Comparison of ENCODE assay signal across 23 cellular contexts in the genomic region with DNA sequence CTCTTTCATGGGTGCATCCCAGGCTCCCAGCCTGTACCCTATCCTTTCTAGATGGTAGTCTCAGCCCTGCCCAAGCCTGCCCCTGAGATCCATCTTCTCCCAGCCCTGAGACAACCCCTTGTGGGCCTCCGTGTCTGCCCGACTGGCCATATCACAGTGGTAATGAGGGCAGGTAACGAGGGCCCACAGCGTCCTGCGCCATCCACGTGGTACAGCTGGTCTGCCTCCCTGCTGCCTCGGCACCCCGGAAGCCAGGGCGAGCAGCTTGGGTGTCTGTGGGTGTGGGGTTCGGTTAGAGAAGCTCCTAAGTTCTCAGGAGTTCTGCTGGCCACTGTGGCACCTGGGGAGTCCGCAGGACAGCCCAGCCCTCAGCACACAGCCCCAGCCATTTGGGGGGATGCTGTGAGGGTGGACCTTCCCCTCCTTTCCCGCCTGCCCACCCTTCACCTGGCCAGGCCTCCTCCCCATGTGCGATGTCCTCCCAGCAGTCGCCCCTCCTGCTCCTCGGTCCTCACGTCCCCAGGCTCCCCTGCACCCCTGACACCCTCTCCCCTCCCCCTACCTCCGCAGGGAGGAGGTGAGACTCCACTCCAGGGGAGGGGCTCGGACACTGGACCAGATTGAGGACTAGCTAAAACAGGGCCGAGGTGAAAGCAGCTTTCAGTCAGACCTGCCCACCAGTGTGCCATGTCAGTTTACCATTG.
DNase-seq lines count a peak whose midpoint lies in the region; ATAC-seq and TF ChIP-seq lines count a peak whose summit lies in the region.
"Had no signal": no experiment of that assay in that cellular context is flagged by ENCODE, and none has a peak within 500 bp of the region (broad histone marks: within the 10 kb centered on the region; RNA-seq: fewer than 3 reads in every experiment).

No MANE protein-coding gene starts in this region.

- H2BK120ac ChIP-seq in neuronal stem cell (ENCODE audit: low read depth, low read length), result no peak overlapping the region

- no peaks in the 10 kb centered on the region for H4K20me1 ChIP-seq in BLaER1

- H2BK15ac ChIP-seq in neuronal stem cell (ENCODE audit: low read length), result no peak overlapping the region

- peaks cover 0 to 4% (median 0%) of the 10 kb centered on the region in 5 experiments for H3K9me3 Mint-ChIP-seq in brain
- H3K9me3 Mint-ChIP-seq: CD14-positive monocyte; CD4-positive, alpha-beta memory T cell; CD8-positive, alpha-beta memory T cell had no signal

- DNase-seq in Right ventricle myocardium inferior (ENCODE audit: missing footprints), result peak; percentile 68
- DNase-seq in right atrium auricular region (ENCODE audit: low spot score), result no peak
- no peak for DNase-seq in neuronal stem cell (ENCODE audit: low spot score)
- DNase-seq in UCSD-AML1 (lab: John Stamatoyannopoulos, UW; ENCODE audit: unreplicated experiment), result no peak
- no peak for DNase-seq in NCI-H2171 treated with DMSO at 0.1 percent for 48 hours (lab: John Stamatoyannopoulos, UW)
- DNase-seq: AML-193; CD4-positive, CD25-positive, alpha-beta regulatory T cell; CD8-positive, alpha-beta memory T cell; DMS 273 treated with DMSO at 0.1 percent for 48 hours; DMS153; DMS53; DMS79; DND-41; EL; GDM1 had no signal

- H3K27ac ChIP-seq in right atrium auricular region (no peak overlapping the region), BLaER1 (no peak overlapping the region), neuronal stem cell (replicated peaks; ENCODE audit: low read length) (no peak overlapping the region)
- H3K27ac ChIP-seq: 22Rv1, A549 had no signal

- no peak overlapping the region for H3K23ac ChIP-seq in neuronal stem cell (ENCODE audit: low read depth, low read length, poor library complexity)

- peak overlapping the region; percentile 87 for H3K18ac ChIP-seq in neuronal stem cell (ENCODE audit: low read length)

- H3K4me2 ChIP-seq in BLaER1 (peak overlapping the region; percentile 59; the same call in 1 of the 2 replicates), neuronal stem cell (ENCODE audit: insufficient read depth, low read length, poor library complexity, severe bottlenecking) (no peak overlapping the region)
- H3K4me2 ChIP-seq: A549 had no signal

- intact Hi-C loops in Right ventricle myocardium inferior (cut with DNase I), result no loop called here

- H4K8ac ChIP-seq in neuronal stem cell (ENCODE audit: low read depth, low read length), result no peak overlapping the region

- H3K9me3 ChIP-seq in right atrium auricular region (no peaks in the 10 kb centered on the region), BLaER1 (no peaks in the 10 kb centered on the region), neuronal stem cell (replicated peaks in 1 of 2; ENCODE audit: control insufficient read depth in 2 of 2, insufficient read depth in 1 of 2, low read depth in 1 of 2, low read length in 2 of 2) (peaks cover 0 to 2% of the 10 kb centered on the region in 2 donors)
- H3K9me3 ChIP-seq: A549 had no signal

- peaks cover 58% of the 10 kb centered on the region for H3K4me1 Mint-ChIP-seq in brain
- H3K4me1 Mint-ChIP-seq: B cell; CD14-positive monocyte; CD4-positive, alpha-beta memory T cell; CD4-positive, CD25-positive, alpha-beta regulatory T cell; CD8-positive, alpha-beta memory T cell had no signal

- H3K4me1 ChIP-seq in right atrium auricular region (no peaks in the 10 kb centered on the region), BLaER1 (peaks cover 57% of the 10 kb centered on the region), neuronal stem cell (ENCODE audit: control insufficient read depth in 2 of 2, insufficient read depth in 1 of 2, low read depth in 1 of 2, low read length in 2 of 2) (peaks cover 9 to 11% of the 10 kb centered on the region in 2 donors)
- H3K4me1 ChIP-seq: A549 had no signal

- H3K9ac ChIP-seq in BLaER1 (no peak overlapping the region), neuronal stem cell (ENCODE audit: low read depth, low read length, poor library complexity) (peak overlapping the region; percentile 55)

- no peaks in the 10 kb centered on the region for H3K36me3 Mint-ChIP-seq in brain
- H3K36me3 Mint-ChIP-seq: CD14-positive monocyte; CD4-positive, alpha-beta memory T cell; CD4-positive, CD25-positive, alpha-beta regulatory T cell; CD8-positive, alpha-beta memory T cell had no signal

- H3K14ac ChIP-seq in neuronal stem cell (ENCODE audit: low read length), result peak overlapping the region; percentile 1

- no peak overlapping the region for H2BK5ac ChIP-seq in neuronal stem cell (ENCODE audit: low read length)

- H2BK12ac ChIP-seq in neuronal stem cell (ENCODE audit: low read length), result no peak overlapping the region

- no peaks in the 10 kb centered on the region for H3K36me3 ChIP-seq in right atrium auricular region
- no peaks in the 10 kb centered on the region for H3K36me3 ChIP-seq in BLaER1
- H3K36me3 ChIP-seq in neuronal stem cell (replicated peaks in 1 of 2; ENCODE audit: control insufficient read depth in 2 of 2, insufficient read depth in 2 of 2, low read length in 2 of 2), result no peaks in the 10 kb centered on the region

- no peaks in the 10 kb centered on the region for H3K27me3 Mint-ChIP-seq in brain
- H3K27me3 Mint-ChIP-seq: B cell; CD4-positive, CD25-positive, alpha-beta regulatory T cell had no signal

- H3K27me3 ChIP-seq in right atrium auricular region, result no peaks in the 10 kb centered on the region
- no peaks in the 10 kb centered on the region for H3K27me3 ChIP-seq in BLaER1
- H3K27me3 ChIP-seq in neuronal stem cell (ENCODE audit: control insufficient read depth in 3 of 3, insufficient read depth in 3 of 3, low read depth in 1 of 3, low read length in 3 of 3), result peaks cover 0 to 16% (median 0%) of the 10 kb centered on the region in 3 experiments

- peak overlapping the region; percentile 99 for H2AK5ac ChIP-seq in neuronal stem cell (ENCODE audit: low read depth, low read length)

- no peaks in the 10 kb centered on the region for H3K79me1 ChIP-seq in neuronal stem cell (ENCODE audit: low read depth, low read length)

- no peak for ATAC-seq in Right ventricle myocardium inferior
- ATAC-seq: GM12878 had no signal

- H3K4me3 Mint-ChIP-seq in brain, result no peak overlapping the region
- H3K4me3 Mint-ChIP-seq: B cell; CD14-positive monocyte; CD4-positive, alpha-beta memory T cell; CD4-positive, CD25-positive, alpha-beta regulatory T cell; CD8-positive, alpha-beta memory T cell had no signal

- H3K4me3 ChIP-seq in right atrium auricular region, result no peak overlapping the region
- H3K4me3 ChIP-seq in BLaER1, result no peak overlapping the region
- peak overlapping the region in 1 of 2 donors; percentile 36 for H3K4me3 ChIP-seq in neuronal stem cell (ENCODE audit: low read length in 2 of 2)
- H3K4me3 ChIP-seq: A549, GM12878 had no signal

- no peak overlapping the region for H4K91ac ChIP-seq in neuronal stem cell (ENCODE audit: low read depth, low read length, poor library complexity)

- H3K27ac Mint-ChIP-seq in brain, result peak overlapping the region in 3 of 5 experiments; percentile 97 to 99 (median 98)
- H3K27ac Mint-ChIP-seq: B cell; CD14-positive monocyte; CD4-positive, alpha-beta memory T cell; CD4-positive, CD25-positive, alpha-beta regulatory T cell; CD8-positive, alpha-beta memory T cell had no signal

- no peak overlapping the region for H2AFZ ChIP-seq in neuronal stem cell (ENCODE audit: low read length)

- no CpG with 5 or more reads among the region's 19 CpGs for WGBS in neuronal stem cell (ENCODE audit: extremely low coverage in 2 of 2, insufficient read length in 2 of 2, insufficient replicate concordance in 1 of 2), 2 donors

- H3K4ac ChIP-seq in neuronal stem cell (ENCODE audit: low read length), result no peak overlapping the region

- TF ChIP-seq CTCF in right atrium auricular region (IDR thresholded peaks at IDR 0.05) (no peak), brain (conservative IDR thresholded peaks at IDR 0.05) (no peak)
